ENCODE assay signal across 14 cellular contexts in the genomic region with DNA sequence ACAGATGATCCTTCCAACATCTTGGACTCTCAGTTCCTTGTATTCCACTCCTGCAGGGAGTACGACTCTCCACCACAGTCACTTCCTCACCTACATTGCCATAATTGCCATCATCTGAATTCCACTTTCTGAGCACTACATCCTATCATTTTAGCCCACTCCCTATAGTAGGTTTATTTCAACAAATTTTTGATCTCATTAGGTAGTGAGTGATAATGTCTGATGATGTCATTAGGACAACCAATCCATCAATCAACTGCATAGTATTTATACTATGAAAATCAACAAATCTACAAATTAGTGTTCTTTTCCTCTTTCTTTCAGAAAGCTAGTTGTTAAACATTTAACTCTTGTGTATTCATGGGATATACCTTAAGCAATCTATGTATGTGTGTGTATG.
"Had no signal": no experiment of that assay in that cellular context is flagged by ENCODE, and none has a peak within 500 bp of the region (broad histone marks: within the 10 kb centered on the region; RNA-seq: fewer than 3 reads in every experiment).

No MANE protein-coding gene starts in this region.

- H3K4me2 ChIP-seq: neural progenitor cell had no signal

- H2AFZ ChIP-seq: neural progenitor cell had no signal

- H3K27ac Mint-ChIP-seq: activated CD4-positive, alpha-beta T cell treated with anti-CD3 and anti-CD28 coated beads for 36 hours; activated CD8-positive, alpha-beta T cell treated with anti-CD3 and anti-CD28 coated beads for 36 hours; activated naive CD4-positive, alpha-beta T cell treated with anti-CD3 and anti-CD28 coated beads, Interleukin-2, amount 50 U/mL, for 24 hours; brain; neural progenitor cell had no signal

- H3K9ac ChIP-seq: neural progenitor cell had no signal

- ATAC-seq: sciatic nerve had no signal

- H3K9me3 Mint-ChIP-seq: activated CD8-positive, alpha-beta T cell treated with anti-CD3 and anti-CD28 coated beads for 36 hours; activated naive CD4-positive, alpha-beta T cell treated with anti-CD3 and anti-CD28 coated beads, Interleukin-2, amount 50 U/mL, for 24 hours; activated T-cell treated with anti-CD3 and anti-CD28 coated beads, Interleukin-2, amount 50 U/mL, for 4 hours; central memory CD8-positive, alpha-beta T cell; neural progenitor cell had no signal

- DNase-seq: activated effector memory CD4-positive, alpha-beta T cell treated with Interleukin-2 at 50 U/mL for 16 hours; activated T-cell treated with anti-CD3 and anti-CD28 coated beads, Interleukin-2, amount 50 U/mL, for 4 hours; upper lobe of right lung had no signal

- H3K4me1 ChIP-seq: neural progenitor cell had no signal

- H3K4me1 Mint-ChIP-seq: central memory CD8-positive, alpha-beta T cell had no signal

- H3K27ac ChIP-seq: coronary artery, esophagus muscularis mucosa, neural progenitor cell, spleen, thoracic aorta, upper lobe of right lung had no signal

- H3K27me3 Mint-ChIP-seq: activated CD8-positive, alpha-beta T cell treated with anti-CD3 and anti-CD28 coated beads for 36 hours; activated naive CD4-positive, alpha-beta T cell treated with anti-CD3 and anti-CD28 coated beads, Interleukin-2, amount 50 U/mL, for 24 hours; central memory CD8-positive, alpha-beta T cell had no signal

- H3K4me3 ChIP-seq: coronary artery, esophagus muscularis mucosa, neural progenitor cell, spleen, thoracic aorta, upper lobe of right lung had no signal

- H3K4me3 Mint-ChIP-seq: activated CD4-positive, alpha-beta T cell treated with anti-CD3 and anti-CD28 coated beads for 36 hours; activated CD8-positive, alpha-beta T cell treated with anti-CD3 and anti-CD28 coated beads for 36 hours; activated naive CD4-positive, alpha-beta T cell treated with anti-CD3 and anti-CD28 coated beads, Interleukin-2, amount 50 U/mL, for 24 hours; activated T-cell treated with anti-CD3 and anti-CD28 coated beads, Interleukin-2, amount 50 U/mL, for 4 hours; brain; central memory CD8-positive, alpha-beta T cell; neural progenitor cell had no signal

- H3K27me3 ChIP-seq: neural progenitor cell, spleen, upper lobe of right lung had no signal
